In genomic region chr17:27746881-27747280, GRCh38 we compare ENCODE assay signal across 29 cellular contexts. TPM values are rescaled to one million over a fixed set of nuclear protein-coding genes. Genes with fewer than 3 reads are reported as not detected.
"Had no signal": no experiment of that assay in that cellular context is flagged by ENCODE, and none has a peak within 500 bp of the region (broad histone marks: within the 10 kb centered on the region; RNA-seq: fewer than 3 reads in every experiment).

No MANE protein-coding gene starts in this region.

- H3K4me1 Mint-ChIP-seq: activated CD4-positive, alpha-beta T cell treated with anti-CD3 and anti-CD28 coated beads, Interleukin-2, amount 10 ng/mL, durations not matched to agents 24 days and 14 days; activated naive CD8-positive, alpha-beta T cell treated with anti-CD3 and anti-CD28 coated beads, Interleukin-2, amount 10 ng/mL, durations not matched to agents 7 days and 5 days; T-cell had no signal

- H3K27ac ChIP-seq: breast epithelium, SK-N-MC, WERI-Rb-1 had no signal

- DNase-seq: activated CD4-positive, alpha-beta memory T cell treated with anti-CD3 and anti-CD28 coated beads for 36 hours; activated CD4-positive, alpha-beta T cell treated with anti-CD3 and anti-CD28 coated beads, Interleukin-2, amount 10 ng/mL, durations not matched to agents 24 days and 14 days; activated naive CD4-positive, alpha-beta T cell treated with anti-CD3 and anti-CD28 coated beads, Interleukin-2, amount 50 U/mL, for 16 hours; activated naive CD8-positive, alpha-beta T cell treated with anti-CD3 and anti-CD28 coated beads, Interleukin-2, amount 10 ng/mL, durations not matched to agents 7 days and 5 days; activated T-cell treated with anti-CD3 and anti-CD28 coated beads, Interleukin-2, amount 50 U/mL, for 72 hours; aorta; central memory CD4-positive, alpha-beta T cell; KG1; NCI-H1048; NCI-H1417 treated with DMSO at 0.1 percent for 48 hours; NCI-H1694; NCI-H2029; NCI-H345; NCI-H510A; NCI-H526 treated with DMSO at 0.1 percent for 48 hours; NCI-H82; OCI-M1; RPMI8226; T-cell; T-helper 2 cell; T1000; WERI-Rb-1 had no signal

- H3K27me3 ChIP-seq: breast epithelium had no signal

- H3K9me3 ChIP-seq: breast epithelium had no signal

- H3K4me3 Mint-ChIP-seq: activated CD4-positive, alpha-beta memory T cell treated with anti-CD3 and anti-CD28 coated beads for 36 hours; activated CD4-positive, alpha-beta T cell treated with anti-CD3 and anti-CD28 coated beads, Interleukin-2, amount 10 ng/mL, durations not matched to agents 24 days and 14 days; activated naive CD8-positive, alpha-beta T cell treated with anti-CD3 and anti-CD28 coated beads, Interleukin-2, amount 10 ng/mL, durations not matched to agents 7 days and 5 days; activated T-cell treated with anti-CD3 and anti-CD28 coated beads, Interleukin-2, amount 50 U/mL, for 72 hours; T-cell had no signal

- H3K4me1 ChIP-seq: breast epithelium had no signal

- ATAC-seq: activated T-cell treated with anti-CD3 and anti-CD28 coated beads, Interleukin-2, amount 50 U/mL, for 72 hours; Panc1; Right ventricle myocardium inferior; T-cell had no signal

- H3K27ac Mint-ChIP-seq: activated CD4-positive, alpha-beta memory T cell treated with anti-CD3 and anti-CD28 coated beads for 36 hours; activated CD4-positive, alpha-beta T cell treated with anti-CD3 and anti-CD28 coated beads, Interleukin-2, amount 10 ng/mL, durations not matched to agents 24 days and 14 days; activated naive CD8-positive, alpha-beta T cell treated with anti-CD3 and anti-CD28 coated beads, Interleukin-2, amount 10 ng/mL, durations not matched to agents 7 days and 5 days; activated T-cell treated with anti-CD3 and anti-CD28 coated beads, Interleukin-2, amount 50 U/mL, for 72 hours; activated T-helper 2 cell treated with anti-CD3 and anti-CD28 coated beads, Interferon-gamma antibody, Interleukin-2, Interleukin-4, amounts not matched to agents 10 μg/mL and 5 μg/mL and 100 μg/mL, durations not matched to agents 14 hours and 24 hours and 36 hours; T-cell had no signal

- H3K4me3 ChIP-seq: breast epithelium, SK-N-MC had no signal

- H3K27me3 Mint-ChIP-seq: activated CD4-positive, alpha-beta memory T cell treated with anti-CD3 and anti-CD28 coated beads for 36 hours; activated CD4-positive, alpha-beta T cell treated with anti-CD3 and anti-CD28 coated beads, Interleukin-2, amount 10 ng/mL, durations not matched to agents 24 days and 14 days; activated naive CD8-positive, alpha-beta T cell treated with anti-CD3 and anti-CD28 coated beads, Interleukin-2, amount 10 ng/mL, durations not matched to agents 7 days and 5 days; T-cell had no signal

- H3K36me3 ChIP-seq: breast epithelium, WERI-Rb-1 had no signal

- H3K9me3 Mint-ChIP-seq: activated CD4-positive, alpha-beta memory T cell treated with anti-CD3 and anti-CD28 coated beads for 36 hours; activated CD4-positive, alpha-beta T cell treated with anti-CD3 and anti-CD28 coated beads, Interleukin-2, amount 10 ng/mL, durations not matched to agents 24 days and 14 days; activated naive CD8-positive, alpha-beta T cell treated with anti-CD3 and anti-CD28 coated beads, Interleukin-2, amount 10 ng/mL, durations not matched to agents 7 days and 5 days; activated T-cell treated with anti-CD3 and anti-CD28 coated beads, Interleukin-2, amount 50 U/mL, for 72 hours; activated T-helper 2 cell treated with anti-CD3 and anti-CD28 coated beads, Interferon-gamma antibody, Interleukin-2, Interleukin-4, amounts not matched to agents 10 μg/mL and 5 μg/mL and 100 μg/mL, durations not matched to agents 14 hours and 24 hours and 36 hours; T-cell had no signal

- H3K36me3 Mint-ChIP-seq: activated CD4-positive, alpha-beta memory T cell treated with anti-CD3 and anti-CD28 coated beads for 36 hours; activated naive CD8-positive, alpha-beta T cell treated with anti-CD3 and anti-CD28 coated beads, Interleukin-2, amount 10 ng/mL, durations not matched to agents 7 days and 5 days; T-cell had no signal

RNA-seq across cellular contexts. Expression of gene NOS2, which starts 53.4 kb away (rescaled TPM):
- total RNA-seq: activated CD4-positive, alpha-beta T cell treated with anti-CD3 and anti-CD28 coated beads, Interleukin-2, amount 10 ng/mL, durations not matched to agents 24 days and 14 days; activated T-helper 2 cell treated with anti-CD3 and anti-CD28 coated beads, Interferon-gamma antibody, Interleukin-2, Interleukin-4, amounts not matched to agents 10 μg/mL and 5 μg/mL and 100 μg/mL, durations not matched to agents 14 hours and 24 hours and 36 hours; LHCN-M2; M059J had no signal
